11 cellular contexts compared by ENCODE assay signal in genomic region chr1:223700388-223700918, GRCh38. TPM values are rescaled to one million over a fixed set of nuclear protein-coding genes. Genes with fewer than 3 reads are reported as not detected.
DNase-seq lines count a peak whose midpoint lies in the region; ATAC-seq and TF ChIP-seq lines count a peak whose summit lies in the region.
"Had no signal": no experiment of that assay in that cellular context is flagged by ENCODE, and none has a peak within 500 bp of the region (broad histone marks: within the 10 kb centered on the region; RNA-seq: fewer than 3 reads in every experiment).

No MANE protein-coding gene starts in this region.

- H3K9me3 ChIP-seq in thoracic aorta, result no peaks in the 10 kb centered on the region

- H3K4me3 ChIP-seq in thoracic aorta, result peak overlapping the region; percentile 59

- no peaks in the 10 kb centered on the region for H3K27me3 ChIP-seq in thoracic aorta (replicated peaks; ENCODE audit: insufficient read depth)

- no peaks in the 10 kb centered on the region for H3K27me3 Mint-ChIP-seq in activated T-helper 2 cell treated with anti-CD3 and anti-CD28 coated beads, Interferon-gamma antibody, Interleukin-2, Interleukin-4, amounts not matched to agents 10 μg/mL and 5 μg/mL and 100 μg/mL, durations not matched to agents 14 hours and 24 hours and 36 hours (ENCODE audit: low read depth)
- H3K27me3 Mint-ChIP-seq: activated CD8-positive, alpha-beta T cell treated with anti-CD3 and anti-CD28 coated beads for 36 hours had no signal

- ATAC-seq in thoracic aorta (ENCODE audit: insufficient number of reproducible peaks, low FRiP score, low read depth) (no peak), GM19397 (IDR thresholded peaks at IDR 0.05; ENCODE audit: unreplicated experiment) (no peak)
- ATAC-seq in activated CD4-positive, CD25-positive, alpha-beta regulatory T cell treated with anti-CD3 and anti-CD28 coated beads, Interleukin-2, amount 50 U/mL, for 24 hours, result no peak

- H3K4me1 ChIP-seq in thoracic aorta (ENCODE audit: control insufficient read depth in 1 of 2, low read depth in 2 of 2), result peaks cover 17 to 59% of the 10 kb centered on the region in 2 donors

- peaks cover 45% of the 10 kb centered on the region for H3K4me1 Mint-ChIP-seq in activated T-helper 2 cell treated with anti-CD3 and anti-CD28 coated beads, Interferon-gamma antibody, Interleukin-2, Interleukin-4, amounts not matched to agents 10 μg/mL and 5 μg/mL and 100 μg/mL, durations not matched to agents 14 hours and 24 hours and 36 hours (ENCODE audit: low read depth)

- H3K27ac Mint-ChIP-seq in activated T-helper 2 cell treated with anti-CD3 and anti-CD28 coated beads, Interferon-gamma antibody, Interleukin-2, Interleukin-4, amounts not matched to agents 10 μg/mL and 5 μg/mL and 100 μg/mL, durations not matched to agents 14 hours and 24 hours and 36 hours, result peak overlapping the region; percentile 87

- H3K9me3 Mint-ChIP-seq in activated T-helper 2 cell treated with anti-CD3 and anti-CD28 coated beads, Interferon-gamma antibody, Interleukin-2, Interleukin-4, amounts not matched to agents 10 μg/mL and 5 μg/mL and 100 μg/mL, durations not matched to agents 14 hours and 24 hours and 36 hours, result no peaks in the 10 kb centered on the region
- H3K9me3 Mint-ChIP-seq: activated CD8-positive, alpha-beta T cell treated with anti-CD3 and anti-CD28 coated beads for 36 hours had no signal

- no peak for TF ChIP-seq CTCF in thoracic aorta (IDR thresholded peaks at IDR 0.05)

- no peaks in the 10 kb centered on the region for H3K36me3 Mint-ChIP-seq in activated T-helper 2 cell treated with anti-CD3 and anti-CD28 coated beads, Interferon-gamma antibody, Interleukin-2, Interleukin-4, amounts not matched to agents 10 μg/mL and 5 μg/mL and 100 μg/mL, durations not matched to agents 14 hours and 24 hours and 36 hours (ENCODE audit: low read depth)

- H3K4me3 Mint-ChIP-seq in activated T-helper 2 cell treated with anti-CD3 and anti-CD28 coated beads, Interferon-gamma antibody, Interleukin-2, Interleukin-4, amounts not matched to agents 10 μg/mL and 5 μg/mL and 100 μg/mL, durations not matched to agents 14 hours and 24 hours and 36 hours (ENCODE audit: low read depth), result no peak overlapping the region
- H3K4me3 Mint-ChIP-seq: activated CD8-positive, alpha-beta T cell treated with anti-CD3 and anti-CD28 coated beads for 36 hours had no signal

- H3K27ac ChIP-seq in thoracic aorta, result peak overlapping the region; percentile 97 to 98

- no peaks in the 10 kb centered on the region for H3K36me3 ChIP-seq in thoracic aorta

- DNase-seq in NCI-H2196 (lab: John Stamatoyannopoulos, UW; ENCODE audit: unreplicated experiment) (peak; percentile 18), NCI-H2196 treated with DMSO at 0.1 percent for 48 hours (lab: John Stamatoyannopoulos, UW; ENCODE audit: unreplicated experiment) (no peak), iris pigment epithelial cell (ENCODE audit: low read depth) (peak; percentile 66), thoracic aorta (ENCODE audit: low spot score) (no peak), NCI-H187 treated with DMSO at 0.1 percent for 48 hours (lab: John Stamatoyannopoulos, UW) (no peak)
- no peak for DNase-seq in activated T-helper 2 cell treated with anti-CD3 and anti-CD28 coated beads, Interferon-gamma antibody, Interleukin-2, Interleukin-4, amounts not matched to agents 10 μg/mL and 5 μg/mL and 100 μg/mL, durations not matched to agents 14 hours and 24 hours and 36 hours (ENCODE audit: low spot score)
- DNase-seq: NCI-H1048, Right ventricle myocardium superior had no signal

- intact Hi-C loops in activated T-helper 2 cell treated with anti-CD3 and anti-CD28 coated beads, Interferon-gamma antibody, Interleukin-2, Interleukin-4, amounts not matched to agents 10 μg/mL and 5 μg/mL and 100 μg/mL, durations not matched to agents 14 hours and 24 hours and 36 hours (cut with micrococcal nuclease), result loop anchor here (5.0 to 10.0 kb wide), 3 partner anchors 132 to 632 kb away; partner anchors contain the start of genes FBXO28 and NVL

RNA-seq across cellular contexts. Expression of gene CAPN2, which starts 11.9 kb away (rescaled TPM):
- 91.3 and 93.5 TPM in 2 replicates for total RNA-seq in activated T-helper 2 cell treated with anti-CD3 and anti-CD28 coated beads, Interferon-gamma antibody, Interleukin-2, Interleukin-4, amounts not matched to agents 10 μg/mL and 5 μg/mL and 100 μg/mL, durations not matched to agents 14 hours and 24 hours and 36 hours
- 100 to 1,000 TPM; 235 to 258 TPM for total RNA-seq in thoracic aorta

RNA-seq across cellular contexts. Expression of gene CAPN8, which starts 35.0 kb away (rescaled TPM):
- not detected in 2 replicates for total RNA-seq in activated T-helper 2 cell treated with anti-CD3 and anti-CD28 coated beads, Interferon-gamma antibody, Interleukin-2, Interleukin-4, amounts not matched to agents 10 μg/mL and 5 μg/mL and 100 μg/mL, durations not matched to agents 14 hours and 24 hours and 36 hours
- total RNA-seq in thoracic aorta, result 10 to 100 TPM in 1 of 2 donors, not detected in 1; 17.5 TPM
- total RNA-seq: activated CD8-positive, alpha-beta T cell treated with anti-CD3 and anti-CD28 coated beads for 36 hours; Right ventricle myocardium superior had no signal

Comparison
In these comparisons a context has a peak if more than half of its experiments do, and no peak if none do; other contexts are left out.
1. DNase-seq: peak in NCI-H2196 (single experiment) and iris pigment epithelial cell (single experiment); none in NCI-H2196 treated with DMSO at 0.1 percent for 48 hours (single experiment), activated T-helper 2 cell treated with anti-CD3 and anti-CD28 coated beads, Interferon-gamma antibody, Interleukin-2, Interleukin-4, amounts not matched to agents 10 μg/mL and 5 μg/mL and 100 μg/mL, durations not matched to agents 14 hours and 24 hours and 36 hours (single experiment), thoracic aorta (single experiment) and NCI-H187 treated with DMSO at 0.1 percent for 48 hours (single experiment).